9 cellular contexts compared by ENCODE assay signal in the genomic region with DNA sequence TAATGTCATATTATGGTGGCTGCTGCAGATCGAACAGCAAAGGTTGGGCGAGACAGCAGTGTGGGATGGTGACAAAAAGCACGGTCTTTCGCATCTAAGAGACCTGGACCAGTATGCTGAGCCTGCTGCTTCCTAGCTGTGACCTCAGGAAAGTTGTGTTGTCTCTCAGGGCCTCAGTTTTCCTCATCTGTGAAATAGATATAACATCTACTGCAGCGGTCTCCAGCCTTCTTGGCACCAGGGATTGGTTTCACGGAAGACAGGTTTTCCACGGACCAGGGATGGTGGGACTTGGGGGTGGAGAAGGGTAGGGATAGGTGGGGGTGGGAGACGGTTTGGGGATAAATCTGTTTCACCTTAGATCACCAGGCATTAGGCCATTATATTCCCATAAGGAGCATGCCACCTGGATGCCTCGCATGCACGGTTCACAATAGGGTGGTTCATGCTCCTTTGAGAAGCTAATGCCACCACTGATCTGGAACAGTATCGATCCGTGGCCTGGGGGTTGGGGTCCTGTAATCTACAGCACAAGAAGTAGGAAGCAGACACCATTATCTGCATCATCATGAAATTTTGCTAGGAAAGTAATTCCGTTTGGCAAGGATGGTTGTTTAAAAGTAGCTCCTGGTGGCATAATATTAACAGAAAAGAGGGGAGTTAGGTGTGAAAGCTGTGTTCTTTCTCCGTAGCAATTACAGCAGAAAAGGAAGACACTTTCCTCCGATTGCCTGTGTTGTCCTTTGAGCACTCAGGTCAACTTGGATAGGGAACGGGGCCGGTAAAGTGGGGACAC. TPM values are rescaled to one million over a fixed set of nuclear protein-coding genes. Genes with fewer than 3 reads are reported as not detected.
DNase-seq lines count a peak whose midpoint lies in the region; ATAC-seq and TF ChIP-seq lines count a peak whose summit lies in the region.
"Had no signal": no experiment of that assay in that cellular context is flagged by ENCODE, and none has a peak within 500 bp of the region (broad histone marks: within the 10 kb centered on the region; RNA-seq: fewer than 3 reads in every experiment).

No MANE protein-coding gene starts in this region.

- POLR2A ChIA-PET in Caco-2 (lab: Charles Lee), result interaction anchor here (1.4 to 4.0 kb wide), 2 partner anchors 11 to 13 kb away, joined by 7 to 18 read pairs; partner anchors contain the start of gene KLF6

- H3K9me3 ChIP-seq in Caco-2 (no peaks in the 10 kb centered on the region), endodermal cell (ENCODE audit: control insufficient read depth, low read length) (no peaks in the 10 kb centered on the region)

- 88 to 94% methylated on average over 7 to 17 of the region's 17 CpGs for WGBS in endodermal cell (ENCODE audit: insufficient coverage in 1 of 2, insufficient read length in 1 of 2), 2 experiments

- H3K4me3 ChIP-seq in Caco-2 (ENCODE audit: low read depth, low read length) (no peak overlapping the region), endodermal cell (ENCODE audit: low read length) (no peak overlapping the region)

- intact Hi-C loops in Caco-2 (cut with micrococcal nuclease; ENCODE audit: unreplicated experiment), result no loop called here

- TF ChIP-seq CTCF in Caco-2 (IDR thresholded peaks at IDR 0.05; ENCODE audit: insufficient read depth in 1 of 2, low read depth in 1 of 2, low read length in 1 of 2, severe bottlenecking in 1 of 2, unreplicated experiment in 1 of 2) (no peak), endodermal cell (conservative IDR thresholded peaks at IDR 0.05) (no peak), nephron progenitor cell (IDR thresholded peaks at IDR 0.05) (no peak)

- H3K27me3 ChIP-seq in Caco-2 (replicated peaks; ENCODE audit: control insufficient read depth, insufficient read depth, low read length) (no peaks in the 10 kb centered on the region), endodermal cell (ENCODE audit: control insufficient read depth, insufficient read depth, low read length, poor library complexity, severe bottlenecking) (no peaks in the 10 kb centered on the region)

- H3K9me3 Mint-ChIP-seq in Caco-2 (ENCODE audit: unreplicated experiment) (no peaks in the 10 kb centered on the region), endodermal cell (no peaks in the 10 kb centered on the region), nephron progenitor cell (peaks cover 4% of the 10 kb centered on the region)

- H3K27ac Mint-ChIP-seq in Caco-2 (ENCODE audit: unreplicated experiment) (peak overlapping the region; percentile 89), endodermal cell (no peak overlapping the region), nephron progenitor cell (peak overlapping the region; percentile 21)

- no TSS peak for BruUV-seq in Caco-2 (replicated peaks; lab: Mats Ljungman, UMichigan)

- H3K36me3 Mint-ChIP-seq in Caco-2 (ENCODE audit: insufficient read depth, unreplicated experiment), result peaks cover 72% of the 10 kb centered on the region
- H3K36me3 Mint-ChIP-seq in endodermal cell (ENCODE audit: low read depth), result peaks cover 35% of the 10 kb centered on the region
- H3K36me3 Mint-ChIP-seq in nephron progenitor cell (ENCODE audit: low read depth), result peaks cover 38% of the 10 kb centered on the region

- no peak overlapping the region for H3K4me3 Mint-ChIP-seq in Caco-2 (ENCODE audit: unreplicated experiment)
- H3K4me3 Mint-ChIP-seq in endodermal cell, result no peak overlapping the region
- no peak overlapping the region for H3K4me3 Mint-ChIP-seq in nephron progenitor cell

- DNase-seq in Caco-2 (no peak), endodermal cell (peak; percentile 58), nephron progenitor cell (no peak), H4 (ENCODE audit: low spot score) (no peak), NCI-H1436 treated with DMSO at 0.1 percent for 48 hours (lab: John Stamatoyannopoulos, UW) (no peak)
- DNase-seq: activated gamma-delta T cell had no signal

- CTCF ChIA-PET in Caco-2 (lab: Charles Lee), result interaction anchor here (1.0 to 1.8 kb wide), 2 partner anchors 13 to 78 kb away, joined by 4 to 6 read pairs; no protein-coding TSS in a partner anchor

- H3K9ac ChIP-seq in endodermal cell (ENCODE audit: extremely low read depth, low read length, poor library complexity, severe bottlenecking), result no peak overlapping the region

- H3K36me3 ChIP-seq in Caco-2 (ENCODE audit: control insufficient read depth, insufficient read depth, low read length), result peaks cover 5% of the 10 kb centered on the region
- H3K36me3 ChIP-seq in endodermal cell (ENCODE audit: control insufficient read depth, insufficient read depth, low read length), result peaks cover 43% of the 10 kb centered on the region

- H3K4me1 ChIP-seq in Caco-2 (peaks cover 41% of the 10 kb centered on the region), endodermal cell (ENCODE audit: control insufficient read depth, insufficient read depth, low read length) (peaks cover 18% of the 10 kb centered on the region)

- H3K27me3 Mint-ChIP-seq in Caco-2 (ENCODE audit: insufficient read depth, unreplicated experiment) (no peaks in the 10 kb centered on the region), endodermal cell (ENCODE audit: insufficient read depth) (no peaks in the 10 kb centered on the region), nephron progenitor cell (ENCODE audit: low read depth, poor library complexity) (peaks cover 7% of the 10 kb centered on the region)

- H3K4me1 Mint-ChIP-seq in Caco-2 (ENCODE audit: low read depth, unreplicated experiment), result peaks cover 43% of the 10 kb centered on the region
- peaks cover 37% of the 10 kb centered on the region for H3K4me1 Mint-ChIP-seq in endodermal cell
- H3K4me1 Mint-ChIP-seq in nephron progenitor cell, result peaks cover 28% of the 10 kb centered on the region

- ATAC-seq in SK-N-SH treated with all-trans-retinoic acid at 6 μM for 48 hours (peak; percentile 33), GM18861 (IDR thresholded peaks at IDR 0.05; ENCODE audit: unreplicated experiment) (no peak), GM21723 (IDR thresholded peaks at IDR 0.05; ENCODE audit: unreplicated experiment) (no peak)

- H3K27ac ChIP-seq in endodermal cell (ENCODE audit: low read depth, low read length), result no peak overlapping the region

TF ChIP-seq in SK-N-SH treated with all-trans-retinoic acid at 6 μM for 48 hours, 23 proteins besides CTCF, POLR2A, EP300 and RAD21:
- TF ChIP-seq, protein P1, sequence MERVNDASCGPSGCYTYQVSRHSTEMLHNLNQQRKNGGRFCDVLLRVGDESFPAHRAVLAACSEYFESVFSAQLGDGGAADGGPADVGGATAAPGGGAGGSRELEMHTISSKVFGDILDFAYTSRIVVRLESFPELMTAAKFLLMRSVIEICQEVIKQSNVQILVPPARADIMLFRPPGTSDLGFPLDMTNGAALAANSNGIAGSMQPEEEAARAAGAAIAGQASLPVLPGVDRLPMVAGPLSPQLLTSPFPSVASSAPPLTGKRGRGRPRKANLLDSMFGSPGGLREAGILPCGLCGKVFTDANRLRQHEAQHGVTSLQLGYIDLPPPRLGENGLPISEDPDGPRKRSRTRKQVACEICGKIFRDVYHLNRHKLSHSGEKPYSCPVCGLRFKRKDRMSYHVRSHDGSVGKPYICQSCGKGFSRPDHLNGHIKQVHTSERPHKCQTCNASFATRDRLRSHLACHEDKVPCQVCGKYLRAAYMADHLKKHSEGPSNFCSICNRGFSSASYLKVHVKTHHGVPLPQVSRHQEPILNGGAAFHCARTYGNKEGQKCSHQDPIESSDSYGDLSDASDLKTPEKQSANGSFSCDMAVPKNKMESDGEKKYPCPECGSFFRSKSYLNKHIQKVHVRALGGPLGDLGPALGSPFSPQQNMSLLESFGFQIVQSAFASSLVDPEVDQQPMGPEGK (CRISPR knock-in tag; IDR thresholded peaks at IDR 0.05; ENCODE audit: borderline replicate concordance), result 0 out of 2 replicates have a peak, but pooled peaks have one; percentile 23
- TF ChIP-seq, protein P2, sequence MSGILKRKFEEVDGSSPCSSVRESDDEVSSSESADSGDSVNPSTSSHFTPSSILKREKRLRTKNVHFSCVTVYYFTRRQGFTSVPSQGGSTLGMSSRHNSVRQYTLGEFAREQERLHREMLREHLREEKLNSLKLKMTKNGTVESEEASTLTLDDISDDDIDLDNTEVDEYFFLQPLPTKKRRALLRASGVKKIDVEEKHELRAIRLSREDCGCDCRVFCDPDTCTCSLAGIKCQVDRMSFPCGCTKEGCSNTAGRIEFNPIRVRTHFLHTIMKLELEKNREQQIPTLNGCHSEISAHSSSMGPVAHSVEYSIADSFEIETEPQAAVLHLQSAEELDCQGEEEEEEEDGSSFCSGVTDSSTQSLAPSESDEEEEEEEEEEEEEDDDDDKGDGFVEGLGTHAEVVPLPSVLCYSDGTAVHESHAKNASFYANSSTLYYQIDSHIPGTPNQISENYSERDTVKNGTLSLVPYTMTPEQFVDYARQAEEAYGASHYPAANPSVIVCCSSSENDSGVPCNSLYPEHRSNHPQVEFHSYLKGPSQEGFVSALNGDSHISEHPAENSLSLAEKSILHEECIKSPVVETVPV (CRISPR knock-in tag; IDR thresholded peaks at IDR 0.05), result no peak
- TF ChIP-seq ISL1 (CRISPR knock-in tag; IDR thresholded peaks at IDR 0.05) (no peak), OSR1 (CRISPR knock-in tag; IDR thresholded peaks at IDR 0.05) (no peak), ZC3H10 (CRISPR knock-in tag; IDR thresholded peaks at IDR 0.05) (0 out of 2 replicates have a peak, but pooled peaks have one; percentile 44), SNAI2 (CRISPR knock-in tag; IDR thresholded peaks at IDR 0.05) (no peak), ZFP3 (CRISPR knock-in tag; IDR thresholded peaks at IDR 0.05) (no peak), ZNF8 (CRISPR knock-in tag; IDR thresholded peaks at IDR 0.05) (no peak)

RNA-seq across cellular contexts. Expression of gene KLF6, which starts 10.8 kb away (rescaled TPM):
- total RNA-seq in Caco-2 (2022) (78.5 and 84.5 TPM in 2 replicates), endodermal cell (10 to 100 TPM; 59.0 to 71.2 TPM)
- 36.4 TPM for polyA plus RNA-seq in endodermal cell (2013, experiment 1 of 2)
- 43.6 TPM for polyA plus RNA-seq in endodermal cell (2013, experiment 2 of 2)
- 2.9 and 3.9 TPM in 2 replicates for total RNA-seq in H4 (2014; rRNA removed; shearing (Covaris generic))

Comparison
In these comparisons a context has a peak if more than half of its experiments do, and no peak if none do; other contexts are left out.
1. RNA of gene KLF6, which starts 10.8 kb away (total RNA-seq): 78.5 to 84.5 TPM in Caco-2 and 59.0 to 71.2 TPM in endodermal cell; 2.9 to 3.9 TPM in H4; every median in the first group is over 10 times any median in the second.